ENCODE assay signal across 26 cellular contexts in the genomic region with DNA sequence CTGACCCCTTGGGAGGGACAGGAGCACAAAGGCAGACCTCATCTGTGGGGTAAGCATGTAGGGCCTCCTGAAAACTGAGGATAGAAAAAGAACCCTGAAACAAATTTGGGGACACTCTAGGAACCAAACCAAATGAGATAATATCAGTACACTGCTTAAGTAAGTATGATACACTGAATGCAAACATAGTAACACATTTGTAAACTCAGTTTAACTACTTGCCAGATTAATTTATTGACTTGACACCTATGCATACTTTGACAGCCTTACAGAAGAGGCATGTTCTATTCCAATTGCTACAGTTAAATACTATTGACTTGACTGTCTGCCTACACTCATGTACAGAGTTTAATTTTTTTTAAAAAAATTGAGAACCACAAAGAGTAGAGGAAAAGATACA.
"Had no signal": no experiment of that assay in that cellular context is flagged by ENCODE, and none has a peak within 500 bp of the region (broad histone marks: within the 10 kb centered on the region; RNA-seq: fewer than 3 reads in every experiment).

No MANE protein-coding gene starts in this region.

- H3K9me3 ChIP-seq: stomach, suprapubic skin, testis, thoracic aorta, thyroid gland, tibial artery, tibial nerve, upper lobe of left lung, upper lobe of right lung, uterus, vagina had no signal

- H3K4me1 ChIP-seq: stomach, suprapubic skin, testis, thyroid gland, tibial artery, tibial nerve, transverse colon, upper lobe of left lung, upper lobe of right lung, uterus, vagina had no signal

- H3K4me3 ChIP-seq: stomach, suprapubic skin, testis, thoracic aorta, thyroid gland, tibial artery, tibial nerve, transverse colon, upper lobe of left lung, upper lobe of right lung, uterus, vagina had no signal

- DNase-seq: stimulated activated CD4-positive, alpha-beta T cell treated with anti-CD3 and anti-CD28 coated beads, Interleukin-2, amount 100 ng/mL, for 48 hours; stimulated activated CD4-positive, alpha-beta T cell treated with anti-CD3 and anti-CD28 coated beads, Interleukin-4, amount 100 ng/mL, for 1 hour; stimulated activated CD4-positive, alpha-beta T cell treated with anti-CD3 and anti-CD28 coated beads, Interleukin-4, amount 100 ng/mL, for 24 hours; stimulated activated CD4-positive, alpha-beta T cell treated with anti-CD3 and anti-CD28 coated beads, Interleukin-4, amount 100 ng/mL, for 4 hours; stimulated activated CD8-positive, alpha-beta memory T cell treated with anti-CD3 and anti-CD28 coated beads, Interleukin-4, amount 100 ng/mL, for 48 hours; stimulated activated naive B cell treated with anti-CD40 and anti-IgM and Interleukin-4, amounts not matched to agents 10 μg/mL and 1 μg/mL and 100 μg/mL, for 72 hours; stimulated activated naive CD4-positive, alpha-beta T cell; stimulated activated naive CD4-positive, alpha-beta T cell treated with Interleukin-2 at 50 U/mL for 16 hours; stimulated activated naive CD8-positive, alpha-beta T cell treated with anti-CD3 and anti-CD28 coated beads, Interleukin-15, amount 100 ng/mL, for 72 hours; stimulated activated naive CD8-positive, alpha-beta T cell treated with anti-CD3 and anti-CD28 coated beads, Interleukin-15, Interleukin-2, amounts not matched to agents 100 U/mL and 50 U/mL, for 24 hours; stomach; substantia nigra; testis; thyroid gland; tibial artery; transverse colon; trophoblast cell; upper lobe of right lung; uterus had no signal

- H3K27me3 ChIP-seq: stomach, suprapubic skin, testis, thyroid gland, tibial artery, tibial nerve, transverse colon, upper lobe of left lung, upper lobe of right lung, uterus, vagina had no signal

- ATAC-seq: stimulated activated effector memory CD8-positive, alpha-beta T cell treated with anti-CD3 and anti-CD28 coated beads, Interleukin-12 subunit alpha, Interleukin-12 subunit beta, amount 100 ng/mL, for 72 hours; stimulated activated memory B cell treated with anti-CD40 and anti-IgM and Interleukin-4, amounts not matched to agents 10 μg/mL and 1 μg/mL and 100 μg/mL, for 72 hours; stimulated activated naive B cell treated with anti-CD40 and anti-IgM and Interleukin-4, amounts not matched to agents 10 μg/mL and 1 μg/mL and 100 μg/mL, for 72 hours; stimulated activated naive CD8-positive, alpha-beta T cell treated with anti-CD3 and anti-CD28 coated beads, Interleukin-15, amount 100 ng/mL, for 72 hours; stimulated activated naive CD8-positive, alpha-beta T cell treated with anti-CD3 and anti-CD28 coated beads, Interleukin-15, Interleukin-2, amounts not matched to agents 100 U/mL and 50 U/mL, for 24 hours; upper lobe of right lung had no signal

- H3K27ac ChIP-seq: stomach, suprapubic skin, testis, thoracic aorta, thyroid gland, tibial artery, tibial nerve, transverse colon, upper lobe of left lung, upper lobe of right lung, uterus, vagina had no signal

- H3K36me3 ChIP-seq: stomach, suprapubic skin, thoracic aorta, thyroid gland, tibial artery, tibial nerve, transverse colon, upper lobe of left lung, upper lobe of right lung, uterus, vagina had no signal
